Comparison of ENCODE assay signal across 9 cellular contexts in genomic region chr11:125941606-125942275, GRCh38. TPM values are rescaled to one million over a fixed set of nuclear protein-coding genes. Genes with fewer than 3 reads are reported as not detected.
DNase-seq lines count a peak whose midpoint lies in the region; ATAC-seq and TF ChIP-seq lines count a peak whose summit lies in the region.
"Had no signal": no experiment of that assay in that cellular context is flagged by ENCODE, and none has a peak within 500 bp of the region (broad histone marks: within the 10 kb centered on the region; RNA-seq: fewer than 3 reads in every experiment).

No MANE protein-coding gene starts in this region.

- peak; percentile 10 for DNase-seq in NK-92 treated with Interleukin-12 subunit alpha and Interleukin-12 subunit beta, amount 100 ng/mL, for 24 hours (lab: John Stamatoyannopoulos, UW)
- DNase-seq in NK-92 (lab: John Stamatoyannopoulos, UW; ENCODE audit: unreplicated experiment) (no peak), NCI-H1105 treated with DMSO at 0.1 percent for 48 hours (lab: John Stamatoyannopoulos, UW) (peak; percentile 94), breast epithelium (ENCODE audit: low spot score in 2 of 2) (peak; percentile 30 to 67), left colon (peak in 1 of 2 donors; percentile 77)
- DNase-seq in T-helper 2 cell treated with Interferon-gamma antibody and Interleukin-4, amounts not matched to agents 5 μg/mL and 100 μg/mL, for 36 hours (ENCODE audit: low spot score), result peak; percentile 14
- peak; percentile 17 for DNase-seq in stimulated activated CD8-positive, alpha-beta memory T cell treated with anti-CD3 and anti-CD28 coated beads, Interleukin-12 subunit alpha, Interleukin-12 subunit beta, amount 100 ng/mL, for 1 hour (ENCODE audit: low read depth)

- TF ChIP-seq CTCF in breast epithelium (IDR thresholded peaks at IDR 0.05), result peak in 2 of 3 donors; percentile 29 to 49

- intact Hi-C loops in breast epithelium (cut with DNase I; ENCODE audit: low total_unique reads) (no loop called here), left colon (cut with DNase I, micrococcal nuclease) (no loop called here)

- no peaks in the 10 kb centered on the region for H3K36me3 ChIP-seq in breast epithelium

- no peaks in the 10 kb centered on the region for H3K36me3 Mint-ChIP-seq in T-helper 2 cell treated with Interferon-gamma antibody and Interleukin-4, amounts not matched to agents 5 μg/mL and 100 μg/mL, for 36 hours (ENCODE audit: low read depth)
- H3K36me3 Mint-ChIP-seq: CD8-positive, alpha-beta memory T cell had no signal

- peaks cover 9% of the 10 kb centered on the region for H3K4me1 Mint-ChIP-seq in T-helper 2 cell treated with Interferon-gamma antibody and Interleukin-4, amounts not matched to agents 5 μg/mL and 100 μg/mL, for 36 hours (ENCODE audit: low read depth)

- no peak overlapping the region for H3K4me3 Mint-ChIP-seq in T-helper 2 cell treated with Interferon-gamma antibody and Interleukin-4, amounts not matched to agents 5 μg/mL and 100 μg/mL, for 36 hours

- no peak overlapping the region for H3K27ac Mint-ChIP-seq in T-helper 2 cell treated with Interferon-gamma antibody and Interleukin-4, amounts not matched to agents 5 μg/mL and 100 μg/mL, for 36 hours
- H3K27ac Mint-ChIP-seq: CD8-positive, alpha-beta memory T cell had no signal

- no peaks in the 10 kb centered on the region for H3K27me3 Mint-ChIP-seq in T-helper 2 cell treated with Interferon-gamma antibody and Interleukin-4, amounts not matched to agents 5 μg/mL and 100 μg/mL, for 36 hours (ENCODE audit: low read depth)
- H3K27me3 Mint-ChIP-seq: CD8-positive, alpha-beta memory T cell had no signal

- H3K9me3 ChIP-seq in breast epithelium, result no peaks in the 10 kb centered on the region

- no peak overlapping the region for H3K27ac ChIP-seq in breast epithelium

- no peaks in the 10 kb centered on the region for H3K27me3 ChIP-seq in breast epithelium

- H3K4me3 ChIP-seq in breast epithelium, result no peak overlapping the region

- H3K9me3 Mint-ChIP-seq in T-helper 2 cell treated with Interferon-gamma antibody and Interleukin-4, amounts not matched to agents 5 μg/mL and 100 μg/mL, for 36 hours, result no peaks in the 10 kb centered on the region
- H3K9me3 Mint-ChIP-seq: CD8-positive, alpha-beta memory T cell had no signal

- no peak for TF ChIP-seq POLR2A in breast epithelium (IDR thresholded peaks at IDR 0.05)

- H3K4me1 ChIP-seq in breast epithelium, result no peaks in the 10 kb centered on the region

- ATAC-seq in left colon (peak; percentile 91), HG03025 (IDR thresholded peaks at IDR 0.05; ENCODE audit: low FRiP score, unreplicated experiment) (no peak)

RNA-seq across cellular contexts. Expression of gene VSIG10L2, which starts 4.1 kb away (rescaled TPM):
- 1 to 10 TPM in 2 of 3 donors, not detected in 1; 3.6 to 4.1 TPM for total RNA-seq in breast epithelium
- total RNA-seq in left colon, result not detected
- total RNA-seq: CD8-positive, alpha-beta memory T cell had no signal

RNA-seq across cellular contexts. Expression of gene DDX25, which starts 37.4 kb away (rescaled TPM):
- total RNA-seq in breast epithelium (under 1 TPM in 1 of 3 donors, not detected in 2; 0.29 TPM), left colon (under 1 TPM; 0.20 to 0.27 TPM)

RNA-seq across cellular contexts. Expression of gene PUS3, which starts 38.7 kb away (rescaled TPM):
- total RNA-seq in breast epithelium (10 to 100 TPM in 1 of 3 donors, 1 to 10 TPM in 2; 5.6 to 10.2 (median 8.6) TPM), left colon (1 to 10 TPM; 4.7 to 7.5 TPM)

RNA-seq across cellular contexts. Expression of gene HYLS1, which starts 54.3 kb away (rescaled TPM):
- total RNA-seq in breast epithelium, result 1 to 10 TPM; 2.7 to 6.9 (median 3.6) TPM
- total RNA-seq in left colon, result 1 to 10 TPM; 4.9 to 5.1 TPM
